In genomic region chr7:2863461-2864066, GRCh38 we compare ENCODE assay signal across 9 cellular contexts. TPM values are rescaled to one million over a fixed set of nuclear protein-coding genes. Genes with fewer than 3 reads are reported as not detected.
A peak's percentile ranks its signal among the peaks of the same experiment; 100 is the strongest.
DNase-seq lines count a peak whose midpoint lies in the region; ATAC-seq and TF ChIP-seq lines count a peak whose summit lies in the region.
"Had no signal": no experiment of that assay in that cellular context is flagged by ENCODE, and none has a peak within 500 bp of the region (broad histone marks: within the 10 kb centered on the region; RNA-seq: fewer than 3 reads in every experiment).

No MANE protein-coding gene starts in this region.

- H3K27me3 ChIP-seq in right atrium auricular region (no peaks in the 10 kb centered on the region), skeletal muscle satellite cell (ENCODE audit: control insufficient read depth, insufficient read depth, low read length) (no peaks in the 10 kb centered on the region)

- H3K4me3 ChIP-seq in right atrium auricular region (peak overlapping the region in 1 of 2 donors; percentile 14), skeletal muscle satellite cell (ENCODE audit: low read length) (peak overlapping the region; percentile 37)

- H3K4me1 ChIP-seq in right atrium auricular region (peaks cover 0 to 19% of the 10 kb centered on the region in 2 donors), skeletal muscle satellite cell (ENCODE audit: control insufficient read depth, insufficient read depth, low read length) (peaks cover 23% of the 10 kb centered on the region)

- peak overlapping the region; percentile 65 for H3K4me2 ChIP-seq in skeletal muscle satellite cell (ENCODE audit: low read length)

- H3K27ac Mint-ChIP-seq in CD14-positive monocyte: peak overlapping the region; percentile 98 to 100 (median 100)
- peak overlapping the region; percentile 82 for H3K27ac Mint-ChIP-seq in activated naive CD8-positive, alpha-beta T cell treated with anti-CD3 and anti-CD28 coated beads, Interleukin-2, amount 10 ng/mL, durations not matched to agents 7 days and 5 days

- H3K27me3 Mint-ChIP-seq in CD14-positive monocyte (ENCODE audit: low read depth in 3 of 3): peaks cover 40 to 55% (median 42%) of the 10 kb centered on the region in 3 donors
- H3K27me3 Mint-ChIP-seq in activated naive CD8-positive, alpha-beta T cell treated with anti-CD3 and anti-CD28 coated beads, Interleukin-2, amount 10 ng/mL, durations not matched to agents 7 days and 5 days: peaks cover 2% of the 10 kb centered on the region

- H3K4me3 Mint-ChIP-seq in CD14-positive monocyte: peak overlapping the region; percentile 67 to 91
- peak overlapping the region; percentile 77 for H3K4me3 Mint-ChIP-seq in activated naive CD8-positive, alpha-beta T cell treated with anti-CD3 and anti-CD28 coated beads, Interleukin-2, amount 10 ng/mL, durations not matched to agents 7 days and 5 days

- peaks cover 0 to 3% (median 0%) of the 10 kb centered on the region in 7 donors for H3K9me3 Mint-ChIP-seq in CD14-positive monocyte
- no peaks in the 10 kb centered on the region for H3K9me3 Mint-ChIP-seq in activated naive CD8-positive, alpha-beta T cell treated with anti-CD3 and anti-CD28 coated beads, Interleukin-2, amount 10 ng/mL, durations not matched to agents 7 days and 5 days

- peak overlapping the region; percentile 84 to 89 for H3K27ac ChIP-seq in right atrium auricular region
- H3K27ac ChIP-seq: VCaP had no signal

- DNase-seq in CD14-positive monocyte (ENCODE audit: low spot score) (peak; percentile 95), GM19240 (ENCODE audit: insufficient read length, low spot score) (peak; percentile 73), right atrium auricular region (ENCODE audit: low spot score) (peak; percentile 93), NCI-H1092 treated with DMSO at 0.1 percent for 48 hours (lab: John Stamatoyannopoulos, UW) (no peak)
- DNase-seq in activated naive CD8-positive, alpha-beta T cell treated with anti-CD3 and anti-CD28 coated beads, Interleukin-2, amount 10 ng/mL, durations not matched to agents 7 days and 5 days: peak; percentile 74

- H3K36me3 ChIP-seq in right atrium auricular region (no peaks in the 10 kb centered on the region), skeletal muscle satellite cell (ENCODE audit: insufficient read depth, low read length) (no peaks in the 10 kb centered on the region)

- no peaks in the 10 kb centered on the region for H3K9me3 ChIP-seq in right atrium auricular region
- no peaks in the 10 kb centered on the region for H3K9me3 ChIP-seq in skeletal muscle satellite cell (replicated peaks; ENCODE audit: low read length)

- TF ChIP-seq CTCF in CD14-positive monocyte (IDR thresholded peaks at IDR 0.05): no peak
- no peak for TF ChIP-seq CTCF in right atrium auricular region (IDR thresholded peaks at IDR 0.05)

- ATAC-seq in HG03432 (IDR thresholded peaks at IDR 0.05; ENCODE audit: unreplicated experiment) (peak; percentile 97), SK-N-SH treated with all-trans-retinoic acid at 6 μM for 48 hours (peak; percentile 94)
- peak; percentile 95 for ATAC-seq in activated naive CD8-positive, alpha-beta T cell treated with anti-CD3 and anti-CD28 coated beads, Interleukin-2, amount 10 ng/mL, durations not matched to agents 7 days and 5 days (ENCODE audit: low read depth)

- H3K9ac ChIP-seq in skeletal muscle satellite cell (ENCODE audit: low read depth, low read length): peak overlapping the region; percentile 84

- H3K36me3 Mint-ChIP-seq in CD14-positive monocyte: peaks cover 2 to 7% of the 10 kb centered on the region in 2 donors
- H3K36me3 Mint-ChIP-seq in activated naive CD8-positive, alpha-beta T cell treated with anti-CD3 and anti-CD28 coated beads, Interleukin-2, amount 10 ng/mL, durations not matched to agents 7 days and 5 days: no peaks in the 10 kb centered on the region

- POLR2A ChIA-PET in activated naive CD8-positive, alpha-beta T cell treated with anti-CD3 and anti-CD28 coated beads, Interleukin-2, amount 10 ng/mL, durations not matched to agents 7 days and 5 days (lab: Charles Lee): interaction anchor here (0.8 kb wide), 1 partner anchor 30 kb away, joined by 3 read pairs; no protein-coding TSS in a partner anchor

- H3K4me1 Mint-ChIP-seq in CD14-positive monocyte: peaks cover 30% of the 10 kb centered on the region
- H3K4me1 Mint-ChIP-seq in activated naive CD8-positive, alpha-beta T cell treated with anti-CD3 and anti-CD28 coated beads, Interleukin-2, amount 10 ng/mL, durations not matched to agents 7 days and 5 days: peaks cover 23% of the 10 kb centered on the region

- intact Hi-C loops in CD14-positive monocyte (cut with micrococcal nuclease): loop anchor here in 1 of 2 donors (2.0 to 5.0 kb wide), 3 partner anchors 19 to 1033 kb away; partner anchors contain the start of gene GNA12

TF ChIP-seq in SK-N-SH treated with all-trans-retinoic acid at 6 μM for 48 hours, 23 proteins besides CTCF, POLR2A, EP300 and RAD21:
- no peak for TF ChIP-seq CSDC2 (CRISPR knock-in tag; IDR thresholded peaks at IDR 0.05)
- TF ChIP-seq PATZ1 (CRISPR knock-in tag; IDR thresholded peaks at IDR 0.05; ENCODE audit: borderline replicate concordance): peak; percentile 85; the same call in 1 of the 2 replicates
- no peak for TF ChIP-seq SNAI2 (CRISPR knock-in tag; IDR thresholded peaks at IDR 0.05)

RNA-seq across cellular contexts. Expression of gene GNA12, which starts 19.5 kb away (rescaled TPM):
- polyA plus RNA-seq in CD14-positive monocyte: 10 to 100 TPM in 1 of 2 donors, 1 to 10 TPM in 1; 3.4 to 10.6 TPM
- 10 to 100 TPM; 14.5 to 17.4 TPM for total RNA-seq in activated naive CD8-positive, alpha-beta T cell treated with anti-CD3 and anti-CD28 coated beads, Interleukin-2, amount 10 ng/mL, durations not matched to agents 7 days and 5 days
- total RNA-seq in right atrium auricular region: 10 to 100 TPM; 26.3 to 38.8 TPM
- 22.3 and 25.1 TPM in 2 replicates for total RNA-seq in skeletal muscle satellite cell (2012; rRNA removed)
